In the genomic region with DNA sequence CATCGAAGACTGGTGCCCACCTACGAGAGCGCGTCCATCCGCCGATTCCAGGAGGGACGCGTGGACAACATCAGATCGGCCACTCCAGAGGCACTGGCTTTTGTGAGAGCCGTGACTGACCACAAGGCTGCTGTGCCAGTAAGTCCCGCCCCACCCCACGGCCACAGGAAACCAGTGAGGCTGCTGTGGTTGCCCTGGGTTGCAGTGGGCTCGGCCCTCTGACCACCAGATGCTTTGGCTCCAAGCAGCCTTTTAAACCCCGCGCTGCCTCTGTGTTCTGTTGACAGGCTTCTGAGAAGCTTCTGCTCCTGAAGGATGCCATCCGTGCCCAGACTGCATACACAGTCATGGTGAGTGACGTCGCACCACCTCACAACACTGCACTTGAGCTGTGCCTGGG, we compare ENCODE assay signal across 25 cellular contexts. TPM values are rescaled to one million over a fixed set of nuclear protein-coding genes. Genes with fewer than 3 reads are reported as not detected.
"Had no signal": no experiment of that assay in that cellular context is flagged by ENCODE, and none has a peak within 500 bp of the region (broad histone marks: within the 10 kb centered on the region; RNA-seq: fewer than 3 reads in every experiment).

No MANE protein-coding gene starts in this region.

- H3K4me1 ChIP-seq: breast epithelium, right lobe of liver, transverse colon, uterus had no signal

- H3K27ac ChIP-seq: breast epithelium, dorsolateral prefrontal cortex, right lobe of liver, skin epidermis, transverse colon, uterus had no signal

- H3K27ac Mint-ChIP-seq: activated CD4-positive, alpha-beta T cell treated with anti-CD3 and anti-CD28 coated beads, Interleukin-2, amount 10 ng/mL, durations not matched to agents 24 days and 14 days; activated CD8-positive, alpha-beta T cell treated with anti-CD3 and anti-CD28 coated beads for 36 hours; activated naive CD8-positive, alpha-beta T cell treated with anti-CD3 and anti-CD28 coated beads, Interleukin-2, amount 10 ng/mL, durations not matched to agents 7 days and 5 days; memory B cell; nephron progenitor cell; stimulated activated effector memory CD8-positive, alpha-beta T cell treated with anti-CD3 and anti-CD28 coated beads, Interleukin-12 subunit alpha, Interleukin-12 subunit beta, amount 100 ng/mL, for 72 hours; T-helper 17 cell had no signal

- DNase-seq: activated CD8-positive, alpha-beta T cell treated with anti-CD3 and anti-CD28 coated beads for 36 hours; activated naive CD4-positive, alpha-beta T cell; activated naive CD8-positive, alpha-beta T cell treated with anti-CD3 and anti-CD28 coated beads, Interleukin-2, amount 10 ng/mL, durations not matched to agents 7 days and 5 days; activated T-cell treated with anti-CD3 and anti-CD28 coated beads, Interleukin-2, amount 50 U/mL, for 1 hour; amniotic stem cell; dorsolateral prefrontal cortex; erythroblast; foreskin melanocyte; left ventricle myocardium superior; nephron progenitor cell; nucleus accumbens; stimulated activated CD4-positive, alpha-beta T cell treated with anti-CD3 and anti-CD28 coated beads, Interleukin-2, amount 100 ng/mL, for 24 hours; T-helper 17 cell; transverse colon; uterus had no signal

- H3K4me1 Mint-ChIP-seq: activated CD4-positive, alpha-beta T cell treated with anti-CD3 and anti-CD28 coated beads, Interleukin-2, amount 10 ng/mL, durations not matched to agents 24 days and 14 days; central memory CD8-positive, alpha-beta T cell; stimulated activated effector memory CD8-positive, alpha-beta T cell treated with anti-CD3 and anti-CD28 coated beads, Interleukin-12 subunit alpha, Interleukin-12 subunit beta, amount 100 ng/mL, for 72 hours had no signal

- H3K27me3 Mint-ChIP-seq: activated CD4-positive, alpha-beta T cell treated with anti-CD3 and anti-CD28 coated beads, Interleukin-2, amount 10 ng/mL, durations not matched to agents 24 days and 14 days had no signal

- H3K4me3 Mint-ChIP-seq: activated CD4-positive, alpha-beta T cell treated with anti-CD3 and anti-CD28 coated beads, Interleukin-2, amount 10 ng/mL, durations not matched to agents 24 days and 14 days; activated CD8-positive, alpha-beta T cell treated with anti-CD3 and anti-CD28 coated beads for 36 hours; activated naive CD8-positive, alpha-beta T cell treated with anti-CD3 and anti-CD28 coated beads, Interleukin-2, amount 10 ng/mL, durations not matched to agents 7 days and 5 days; central memory CD8-positive, alpha-beta T cell; memory B cell; nephron progenitor cell; stimulated activated effector memory CD8-positive, alpha-beta T cell treated with anti-CD3 and anti-CD28 coated beads, Interleukin-12 subunit alpha, Interleukin-12 subunit beta, amount 100 ng/mL, for 72 hours; T-helper 17 cell had no signal

- H3K4me3 ChIP-seq: breast epithelium, right lobe of liver, skin epidermis, transverse colon, uterus had no signal

- H3K36me3 Mint-ChIP-seq: activated naive CD8-positive, alpha-beta T cell treated with anti-CD3 and anti-CD28 coated beads, Interleukin-2, amount 10 ng/mL, durations not matched to agents 7 days and 5 days; memory B cell; stimulated activated effector memory CD8-positive, alpha-beta T cell treated with anti-CD3 and anti-CD28 coated beads, Interleukin-12 subunit alpha, Interleukin-12 subunit beta, amount 100 ng/mL, for 72 hours had no signal

- H3K9me3 ChIP-seq: right lobe of liver, transverse colon, uterus had no signal

- H3K36me3 ChIP-seq: breast epithelium, right lobe of liver, transverse colon, uterus had no signal

- FAIRE-seq: colon had no signal

- H3K27me3 ChIP-seq: right lobe of liver, transverse colon, uterus had no signal

RNA-seq across cellular contexts. Expression of a gene that starts 24.4 kb away (rescaled TPM):
- total RNA-seq: activated CD4-positive, alpha-beta T cell treated with anti-CD3 and anti-CD28 coated beads, Interleukin-2, amount 10 ng/mL, durations not matched to agents 24 days and 14 days; activated CD8-positive, alpha-beta T cell treated with anti-CD3 and anti-CD28 coated beads for 36 hours; activated naive CD8-positive, alpha-beta T cell treated with anti-CD3 and anti-CD28 coated beads, Interleukin-2, amount 10 ng/mL, durations not matched to agents 7 days and 5 days; breast epithelium; left ventricle myocardium superior; mononuclear cell; right lobe of liver; T-helper 17 cell; temporal lobe; transverse colon; uterus had no signal

RNA-seq across cellular contexts. Expression of a gene that starts 41.3 kb away (rescaled TPM):
- total RNA-seq: activated CD4-positive, alpha-beta T cell treated with anti-CD3 and anti-CD28 coated beads, Interleukin-2, amount 10 ng/mL, durations not matched to agents 24 days and 14 days; activated CD8-positive, alpha-beta T cell treated with anti-CD3 and anti-CD28 coated beads for 36 hours; activated naive CD8-positive, alpha-beta T cell treated with anti-CD3 and anti-CD28 coated beads, Interleukin-2, amount 10 ng/mL, durations not matched to agents 7 days and 5 days; breast epithelium; dorsolateral prefrontal cortex; left ventricle myocardium superior; mononuclear cell; right lobe of liver; T-helper 17 cell; temporal lobe; uterus had no signal

RNA-seq across cellular contexts. Expression of a gene that starts 45.0 kb away (rescaled TPM):
- total RNA-seq: activated CD4-positive, alpha-beta T cell treated with anti-CD3 and anti-CD28 coated beads, Interleukin-2, amount 10 ng/mL, durations not matched to agents 24 days and 14 days; activated CD8-positive, alpha-beta T cell treated with anti-CD3 and anti-CD28 coated beads for 36 hours; activated naive CD8-positive, alpha-beta T cell treated with anti-CD3 and anti-CD28 coated beads, Interleukin-2, amount 10 ng/mL, durations not matched to agents 7 days and 5 days; breast epithelium; dorsolateral prefrontal cortex; left ventricle myocardium superior; right lobe of liver; T-helper 17 cell; temporal lobe had no signal
